Comparison of ENCODE assay signal across 1 cellular context in the genomic region with DNA sequence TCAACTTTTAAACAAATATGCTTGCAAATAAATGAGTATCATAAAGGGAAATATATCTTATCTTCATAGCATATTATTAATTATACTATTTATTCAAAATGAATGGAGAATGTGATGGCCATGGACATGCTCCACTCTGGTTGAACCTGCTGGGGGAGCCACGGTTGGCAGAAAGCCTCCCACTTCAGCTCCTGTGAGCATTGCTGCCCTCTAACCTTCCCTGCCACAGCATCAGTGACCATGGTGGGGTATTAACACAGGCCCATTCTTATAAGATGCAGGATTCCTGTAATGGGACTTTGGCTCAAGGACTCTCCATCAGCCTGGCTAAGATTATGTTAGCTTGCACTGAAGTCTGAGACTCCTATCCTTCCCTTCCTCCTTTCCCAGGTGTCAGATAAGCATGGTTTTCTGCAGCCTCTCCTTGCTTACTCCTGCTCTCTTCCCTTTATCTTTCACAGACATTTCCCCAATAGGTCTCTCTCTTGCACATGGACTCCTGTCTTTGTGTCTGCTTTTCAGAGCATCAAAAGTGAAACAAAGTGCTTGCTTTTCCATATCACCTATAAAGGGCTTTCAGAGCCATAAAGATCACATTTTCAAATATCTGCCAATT.
TF ChIP-seq lines count a peak whose summit lies in the region.

No MANE protein-coding gene starts in this region.

TF ChIP-seq in H1, 55 proteins besides CTCF, POLR2A, EP300 and RAD21:
- TF ChIP-seq TAF1 (IDR thresholded peaks at IDR 0.05; ENCODE audit: low read depth, low read length), result no peak
- TF ChIP-seq, protein P1, sequence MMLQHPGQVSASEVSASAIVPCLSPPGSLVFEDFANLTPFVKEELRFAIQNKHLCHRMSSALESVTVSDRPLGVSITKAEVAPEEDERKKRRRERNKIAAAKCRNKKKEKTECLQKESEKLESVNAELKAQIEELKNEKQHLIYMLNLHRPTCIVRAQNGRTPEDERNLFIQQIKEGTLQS (IDR thresholded peaks at IDR 0.05; ENCODE audit: insufficient read depth, low read depth, low read length), result no peak
- no peak for TF ChIP-seq RFX5 (IDR thresholded peaks at IDR 0.05; ENCODE audit: borderline replicate concordance, low read depth, low read length)
- no peak for TF ChIP-seq CBX8 (IDR thresholded peaks at IDR 0.05; ENCODE audit: borderline replicate concordance, low read depth, low read length)
- no peak for TF ChIP-seq JUN (IDR thresholded peaks at IDR 0.05; ENCODE audit: low read depth, low read length)
- TF ChIP-seq MAFK (IDR thresholded peaks at IDR 0.05; ENCODE audit: low read depth, low read length), result no peak
- TF ChIP-seq HDAC2 (IDR thresholded peaks at IDR 0.05; ENCODE audit: borderline replicate concordance in 1 of 2, low read depth in 2 of 2, low read length in 2 of 2), result no peak
- TF ChIP-seq, protein P2, sequence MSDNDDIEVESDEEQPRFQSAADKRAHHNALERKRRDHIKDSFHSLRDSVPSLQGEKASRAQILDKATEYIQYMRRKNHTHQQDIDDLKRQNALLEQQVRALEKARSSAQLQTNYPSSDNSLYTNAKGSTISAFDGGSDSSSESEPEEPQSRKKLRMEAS (IDR thresholded peaks at IDR 0.05), result no peak
- TF ChIP-seq, protein P3, sequence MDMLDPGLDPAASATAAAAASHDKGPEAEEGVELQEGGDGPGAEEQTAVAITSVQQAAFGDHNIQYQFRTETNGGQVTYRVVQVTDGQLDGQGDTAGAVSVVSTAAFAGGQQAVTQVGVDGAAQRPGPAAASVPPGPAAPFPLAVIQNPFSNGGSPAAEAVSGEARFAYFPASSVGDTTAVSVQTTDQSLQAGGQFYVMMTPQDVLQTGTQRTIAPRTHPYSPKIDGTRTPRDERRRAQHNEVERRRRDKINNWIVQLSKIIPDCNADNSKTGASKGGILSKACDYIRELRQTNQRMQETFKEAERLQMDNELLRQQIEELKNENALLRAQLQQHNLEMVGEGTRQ (IDR thresholded peaks at IDR 0.05; ENCODE audit: low read length), result no peak
- no peak for TF ChIP-seq SIN3A (conservative IDR thresholded peaks at IDR 0.05 in 1 of 2, IDR thresholded peaks at IDR 0.05 in 1 of 2; ENCODE audit: low read depth in 1 of 2, low read length in 2 of 2)
- no peak for TF ChIP-seq JUND (IDR thresholded peaks at IDR 0.05; ENCODE audit: low read length)
- no peak for TF ChIP-seq SP4 (IDR thresholded peaks at IDR 0.05; ENCODE audit: low read length)
